ENCODE assay signal across 1 cellular context in the genomic region with DNA sequence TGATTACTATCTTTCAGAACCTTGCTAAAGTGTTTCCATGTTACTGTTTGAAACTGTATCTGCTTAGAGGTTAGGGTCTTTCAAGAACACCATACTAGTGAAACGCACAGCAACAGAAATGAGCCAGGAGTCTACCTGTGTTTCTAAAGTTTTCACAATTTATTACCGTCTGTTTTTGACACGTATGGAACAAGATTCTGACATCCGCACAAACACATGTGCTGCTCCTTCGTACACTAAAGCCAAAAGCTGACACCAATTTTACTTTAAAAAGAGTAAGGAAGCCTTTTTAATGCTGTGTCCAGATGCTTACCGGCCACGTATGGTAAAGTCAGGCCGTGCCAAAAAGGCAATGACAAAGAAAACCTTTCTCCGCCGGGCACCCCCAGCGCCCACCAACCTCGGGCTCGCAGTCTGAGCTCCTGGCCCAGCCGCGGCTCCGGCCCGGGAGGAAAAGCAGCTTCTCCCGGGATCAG.
TF ChIP-seq lines count a peak whose summit lies in the region.

No MANE protein-coding gene starts in this region.

TF ChIP-seq in K562, 482 proteins besides CTCF, POLR2A, EP300 and RAD21 (continued from another document):
- no peak for TF ChIP-seq NCOA6 (IDR thresholded peaks at IDR 0.05)
